Comparison of ENCODE assay signal across 26 cellular contexts in the genomic region with DNA sequence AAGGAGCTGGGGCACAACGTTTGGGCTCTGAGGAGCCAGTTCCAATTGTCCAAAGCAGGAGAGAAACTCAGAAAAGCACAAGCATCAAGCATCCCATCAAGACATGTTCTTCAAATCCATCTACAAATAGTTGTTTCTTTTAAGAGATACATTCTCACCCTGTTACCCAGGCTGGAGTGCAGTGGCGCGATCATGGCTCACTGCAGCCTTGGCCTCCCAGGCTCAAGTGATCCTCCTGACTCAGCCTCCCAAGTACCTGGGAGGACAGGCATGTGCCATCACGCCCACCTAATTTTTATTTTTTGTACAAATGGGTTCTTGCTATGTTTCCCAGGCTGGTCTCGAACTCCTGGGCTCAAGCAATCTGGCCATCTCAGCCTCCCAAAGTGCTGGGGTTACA.
"Had no signal": no experiment of that assay in that cellular context is flagged by ENCODE, and none has a peak within 500 bp of the region (broad histone marks: within the 10 kb centered on the region; RNA-seq: fewer than 3 reads in every experiment).

No MANE protein-coding gene starts in this region.

- H3K4me1 Mint-ChIP-seq: brain had no signal

- FAIRE-seq: astrocyte had no signal

- H3K4me3 Mint-ChIP-seq: activated naive CD4-positive, alpha-beta T cell treated with anti-CD3 and anti-CD28 coated beads, Interleukin-2, amount 50 U/mL, for 24 hours; activated T-helper 1 cell treated with anti-CD3 and anti-CD28 coated beads, Interleukin-12 subunit alpha, Interleukin-12 subunit beta, Interleukin-2, Interleukin-4 antibody, amounts not matched to agents 30 ng/mL and 10 ng/mL and 1 ng/mL, durations not matched to agents 14 hours and 24 hours and 36 hours; brain had no signal

- H3K27me3 Mint-ChIP-seq: activated naive CD4-positive, alpha-beta T cell treated with anti-CD3 and anti-CD28 coated beads, Interleukin-2, amount 50 U/mL, for 24 hours; brain had no signal

- DNase-seq: activated CD4-positive, alpha-beta T cell treated with anti-CD3 and anti-CD28 coated beads for 48 hours; activated CD4-positive, alpha-beta T cell treated with anti-CD3 and anti-CD28 coated beads, Interleukin-2, amount 50 U/mL, for 4 hours; activated CD4-positive, CD25-positive, alpha-beta regulatory T cell treated with anti-CD3 and anti-CD28 coated beads, Interleukin-2, amount 50 U/mL, for 72 hours; activated CD8-positive, alpha-beta memory T cell treated with anti-CD3 and anti-CD28 coated beads for 24 hours; activated effector memory CD4-positive, alpha-beta T cell treated with Interleukin-2 at 50 U/mL for 16 hours; activated naive CD4-positive, alpha-beta T cell; amygdala; Kasumi-1; KBM-7; NCI-H1105 treated with DMSO at 0.1 percent for 48 hours; NCI-H1436 treated with DMSO at 0.1 percent for 48 hours; NCI-H187; NCI-H2081; NCI-H510A treated with DMSO at 0.1 percent for 48 hours; NCI-H69; NK-92 treated with Interleukin-12 subunit alpha and Interleukin-12 subunit beta, amount 100 ng/mL, for 24 hours; OCI-M1; Right ventricle myocardium superior; SJCRH30 had no signal

- H3K27ac ChIP-seq: RWPE1, SJCRH30 had no signal

- H3K4me1 ChIP-seq: SJCRH30 had no signal

- ATAC-seq: Panc1 had no signal

- H3K4me2 ChIP-seq: SK-N-SH had no signal

- H3K4me3 ChIP-seq: SJCRH30 had no signal

- H3K27me3 ChIP-seq: SJCRH30 had no signal

- H3K9me3 ChIP-seq: SJCRH30, SK-N-SH had no signal

- H3K9me3 Mint-ChIP-seq: activated naive CD4-positive, alpha-beta T cell treated with anti-CD3 and anti-CD28 coated beads, Interleukin-2, amount 50 U/mL, for 24 hours had no signal

- H3K9ac ChIP-seq: SK-N-SH had no signal

- H3K27ac Mint-ChIP-seq: activated naive CD4-positive, alpha-beta T cell treated with anti-CD3 and anti-CD28 coated beads, Interleukin-2, amount 50 U/mL, for 24 hours; activated T-helper 1 cell treated with anti-CD3 and anti-CD28 coated beads, Interleukin-12 subunit alpha, Interleukin-12 subunit beta, Interleukin-2, Interleukin-4 antibody, amounts not matched to agents 30 ng/mL and 10 ng/mL and 1 ng/mL, durations not matched to agents 14 hours and 24 hours and 36 hours had no signal
